In genomic region chr2:68363731-68364130, GRCh38 we compare ENCODE assay signal across 31 cellular contexts. TPM values are rescaled to one million over a fixed set of nuclear protein-coding genes. Genes with fewer than 3 reads are reported as not detected.
A peak's percentile ranks its signal among the peaks of the same experiment; 100 is the strongest.
DNase-seq lines count a peak whose midpoint lies in the region; ATAC-seq, FAIRE-seq and TF ChIP-seq lines count a peak whose summit lies in the region.
"Had no signal": no experiment of that assay in that cellular context is flagged by ENCODE, and none has a peak within 500 bp of the region (broad histone marks: within the 10 kb centered on the region; RNA-seq: fewer than 3 reads in every experiment).

No MANE protein-coding gene starts in this region.

- no peak overlapping the region for H3K9ac ChIP-seq in Loucy (ENCODE audit: low read depth, low read length, poor library complexity, severe bottlenecking)
- no peak overlapping the region for H3K9ac ChIP-seq in GM12878 (ENCODE audit: control insufficient read depth, insufficient read depth, low read length)
- H3K9ac ChIP-seq: neural progenitor cell had no signal

- RAD21 ChIA-PET in GM12878 (lab: Charles Lee; ENCODE audit: unreplicated experiment), result interaction anchor here (1.3 to 7.5 kb wide), 4 partner anchors 8 to 77 kb away, joined by 5 to 82 read pairs (median 32); no protein-coding TSS in a partner anchor

- TF ChIP-seq CTCF in Loucy (conservative IDR thresholded peaks at IDR 0.05; ENCODE audit: low read length), result no peak
- TF ChIP-seq CTCF in GM12878 (IDR thresholded peaks at IDR 0.05 in 2 of 3, conservative IDR thresholded peaks at IDR 0.05 in 1 of 3; ENCODE audit: control insufficient read depth in 2 of 3, extremely low read depth in 1 of 3, insufficient read depth in 1 of 3, low read depth in 3 of 3, low read length in 3 of 3), result no peak
- TF ChIP-seq CTCF in left lung (IDR thresholded peaks at IDR 0.05), result no peak

- ATAC-seq in activated CD8-positive, alpha-beta memory T cell treated with anti-CD3 and anti-CD28 coated beads, Interleukin-2, amount 10 ng/mL, durations not matched to agents 7 days and 5 days, result no peak
- ATAC-seq in GM12878 (no peak), left lung (no peak)
- ATAC-seq in stimulated activated effector memory CD8-positive, alpha-beta T cell treated with anti-CD3 and anti-CD28 coated beads, Interleukin-12 subunit alpha, Interleukin-12 subunit beta, amount 100 ng/mL, for 72 hours, result no peak
- ATAC-seq: activated naive CD4-positive, alpha-beta T cell treated with anti-CD3 and anti-CD28 coated beads, Interleukin-2, amount 50 U/mL, for 72 hours; HCT116; left ventricle myocardium superior; mucosa of descending colon; sciatic nerve had no signal

- no peaks in the 10 kb centered on the region for H3K9me2 ChIP-seq in Loucy (replicated peaks; ENCODE audit: low read depth, low read length)

- H4K20me1 ChIP-seq in Loucy (ENCODE audit: insufficient read depth, low read length, poor library complexity, severe bottlenecking), result no peaks in the 10 kb centered on the region
- H4K20me1 ChIP-seq in GM12878 (ENCODE audit: control insufficient read depth, insufficient read depth), result no peaks in the 10 kb centered on the region

- H2AFZ ChIP-seq in Loucy (ENCODE audit: low read length), result peak overlapping the region; percentile 33; the same call in 1 of the 2 replicates
- H2AFZ ChIP-seq in GM12878 (ENCODE audit: control insufficient read depth, low read depth, low read length), result no peak overlapping the region; the same call in 1 of the 2 replicates
- H2AFZ ChIP-seq: neural progenitor cell had no signal

- WGBS in GM12878 (ENCODE audit: insufficient coverage, insufficient replicate concordance, low lambda C conversion rate, missing lambda C conversion rate), result 87% methylated on average over 4 of the region's 4 CpGs

- no peaks in the 10 kb centered on the region for H3K27me3 Mint-ChIP-seq in activated CD8-positive, alpha-beta memory T cell treated with anti-CD3 and anti-CD28 coated beads, Interleukin-2, amount 10 ng/mL, durations not matched to agents 7 days and 5 days

- no TSS peak for BruUV-seq in GM12878 (replicated peaks; lab: Mats Ljungman, UMichigan)

- peaks cover 53% of the 10 kb centered on the region for H3K4me1 Mint-ChIP-seq in activated CD8-positive, alpha-beta memory T cell treated with anti-CD3 and anti-CD28 coated beads, Interleukin-2, amount 10 ng/mL, durations not matched to agents 7 days and 5 days
- peaks cover 62% of the 10 kb centered on the region for H3K4me1 Mint-ChIP-seq in stimulated activated effector memory CD8-positive, alpha-beta T cell treated with anti-CD3 and anti-CD28 coated beads, Interleukin-12 subunit alpha, Interleukin-12 subunit beta, amount 100 ng/mL, for 72 hours

- TF ChIP-seq EP300 in GM12878 (IDR thresholded peaks at IDR 0.05; ENCODE audit: borderline replicate concordance in 1 of 2, control insufficient read depth in 1 of 2, low read depth in 2 of 2, low read length in 2 of 2), result no peak

- H3K27me3 ChIP-seq in Loucy (ENCODE audit: insufficient read depth, low read length, poor library complexity, severe bottlenecking) (no peaks in the 10 kb centered on the region), GM12878 (replicated peaks in 1 of 2; ENCODE audit: control insufficient read depth in 2 of 2, insufficient read depth in 2 of 2, low read length in 1 of 2) (no peaks in the 10 kb centered on the region), left lung (no peaks in the 10 kb centered on the region)
- H3K27me3 ChIP-seq: cardiac muscle cell, SJSA1 had no signal

- no peaks in the 10 kb centered on the region for H3K79me2 ChIP-seq in Loucy (ENCODE audit: insufficient read depth, low read length)
- peaks cover 63% of the 10 kb centered on the region for H3K79me2 ChIP-seq in GM12878 (ENCODE audit: control insufficient read depth, insufficient read depth, low read length)

- peak overlapping the region; percentile 81 for H3K4me3 Mint-ChIP-seq in activated CD8-positive, alpha-beta memory T cell treated with anti-CD3 and anti-CD28 coated beads, Interleukin-2, amount 10 ng/mL, durations not matched to agents 7 days and 5 days
- H3K4me3 Mint-ChIP-seq in stimulated activated effector memory CD8-positive, alpha-beta T cell treated with anti-CD3 and anti-CD28 coated beads, Interleukin-12 subunit alpha, Interleukin-12 subunit beta, amount 100 ng/mL, for 72 hours, result peak overlapping the region; percentile 91
- H3K4me3 Mint-ChIP-seq: neural progenitor cell had no signal

- no peaks in the 10 kb centered on the region for H3K9me3 ChIP-seq in Loucy (ENCODE audit: insufficient read depth, low read depth, low read length)
- H3K9me3 ChIP-seq in GM12878 (replicated peaks; ENCODE audit: control insufficient read depth, insufficient read depth, low read length), result no peaks in the 10 kb centered on the region; the same call in 2 of the 3 replicates
- H3K9me3 ChIP-seq in left lung, result no peaks in the 10 kb centered on the region
- H3K9me3 ChIP-seq: mucosa of descending colon, SJSA1 had no signal

- no peak for TF ChIP-seq RAD21 in GM12878 (IDR thresholded peaks at IDR 0.05; ENCODE audit: insufficient read depth, low read depth, low read length)

- no peak for TF ChIP-seq POLR2A in GM12878 (IDR thresholded peaks at IDR 0.05; ENCODE audit: low read depth, low read length)

- H3K4me2 ChIP-seq in Loucy (ENCODE audit: low read depth, low read length, poor library complexity, severe bottlenecking) (no peak overlapping the region), GM12878 (ENCODE audit: control insufficient read depth, insufficient read depth) (peak overlapping the region; percentile 94)
- H3K4me2 ChIP-seq: neural progenitor cell had no signal

- peak overlapping the region; percentile 94 for H3K27ac ChIP-seq in GM12878 (ENCODE audit: control insufficient read depth, insufficient read depth)
- peak overlapping the region in 1 of 2 donors; percentile 84 for H3K27ac ChIP-seq in left lung
- H3K27ac ChIP-seq: cardiac muscle cell, neural progenitor cell, SJSA1 had no signal

- H3K4me1 ChIP-seq in Loucy (ENCODE audit: insufficient read depth, low read length, poor library complexity, severe bottlenecking), result peaks cover 7% of the 10 kb centered on the region
- peaks cover 21% of the 10 kb centered on the region for H3K4me1 ChIP-seq in GM12878 (ENCODE audit: control insufficient read depth, insufficient read depth, low read length)
- H3K4me1 ChIP-seq in left lung, result peaks cover 0 to 34% of the 10 kb centered on the region in 2 donors
- H3K4me1 ChIP-seq: neural progenitor cell, SJSA1 had no signal

- in situ Hi-C loops in GM12878 (cut with MboI), result loop anchor here (5.0 kb wide), 2 partner anchors 79 to 241 kb away; no protein-coding TSS in a partner anchor

- intact Hi-C loops in GM12878 (cut with micrococcal nuclease; ENCODE audit: unreplicated experiment) (loop anchor here (5.0 kb wide), 1 partner anchor 241 kb away; no protein-coding TSS in a partner anchor), left lung (cut with DNase I) (loop anchor here in 1 of 2 donors (5.0 kb wide), 1 partner anchor 79 kb away; no protein-coding TSS in a partner anchor)

- H3K36me3 ChIP-seq in Loucy (ENCODE audit: insufficient read depth, low read length), result no peaks in the 10 kb centered on the region
- H3K36me3 ChIP-seq in GM12878 (ENCODE audit: control insufficient read depth in 2 of 2, insufficient read depth in 2 of 2, low read length in 1 of 2), result no peaks in the 10 kb centered on the region; a peak in 1 of 4 replicates
- H3K36me3 ChIP-seq in left lung, result no peaks in the 10 kb centered on the region
- H3K36me3 ChIP-seq: cardiac muscle cell, neural progenitor cell, SJSA1 had no signal

- no peak for FAIRE-seq in GM12878 (lab: Jason Lieb, UNC)
- FAIRE-seq: islet of Langerhans, urothelium cell line had no signal

- SMC1A ChIA-PET in GM12878 (lab: Charles Lee; ENCODE audit: uncharacterized antibody, unreplicated experiment), result interaction anchor here (1.5 to 10.7 kb wide), 4 partner anchors 19 to 78 kb away, joined by 4 to 166 read pairs (median 26); no protein-coding TSS in a partner anchor

- peak overlapping the region; percentile 40 for H3K27ac Mint-ChIP-seq in activated CD8-positive, alpha-beta memory T cell treated with anti-CD3 and anti-CD28 coated beads, Interleukin-2, amount 10 ng/mL, durations not matched to agents 7 days and 5 days
- peak overlapping the region; percentile 98 for H3K27ac Mint-ChIP-seq in stimulated activated effector memory CD8-positive, alpha-beta T cell treated with anti-CD3 and anti-CD28 coated beads, Interleukin-12 subunit alpha, Interleukin-12 subunit beta, amount 100 ng/mL, for 72 hours
- H3K27ac Mint-ChIP-seq: activated naive CD4-positive, alpha-beta T cell treated with anti-CD3 and anti-CD28 coated beads, Interleukin-2, amount 50 U/mL, for 72 hours; activated T-helper 2 cell treated with anti-CD3 and anti-CD28 coated beads, Interferon-gamma antibody, Interleukin-2, Interleukin-4, amounts not matched to agents 10 μg/mL and 5 μg/mL and 100 μg/mL, durations not matched to agents 14 hours and 24 hours and 36 hours; neural progenitor cell had no signal

- CTCF ChIA-PET in activated CD8-positive, alpha-beta memory T cell treated with anti-CD3 and anti-CD28 coated beads, Interleukin-2, amount 10 ng/mL, durations not matched to agents 7 days and 5 days (lab: Charles Lee), result interaction anchor here (1.5 to 6.0 kb wide), 2 partner anchors 15 to 78 kb away, joined by 3 to 77 read pairs; no protein-coding TSS in a partner anchor
- CTCF ChIA-PET in GM12878 (lab: Yijun Ruan, JAX), result interaction anchor here (1.3 to 1.6 kb wide), 4 partner anchors 14 to 77 kb away, joined by 3 to 21 read pairs (median 5); no protein-coding TSS in a partner anchor

- no peak for DNase-seq in activated CD8-positive, alpha-beta memory T cell treated with anti-CD3 and anti-CD28 coated beads, Interleukin-2, amount 10 ng/mL, durations not matched to agents 7 days and 5 days
- DNase-seq in activated CD8-positive, alpha-beta memory T cell treated with anti-CD3 and anti-CD28 coated beads for 24 hours, result no peak
- DNase-seq in GM12878 (ENCODE audit: low read depth, low spot score) (no peak), left lung (no peak), NCI-H69 (lab: John Stamatoyannopoulos, UW) (no peak), DMS 273 treated with DMSO at 0.1 percent for 48 hours (lab: John Stamatoyannopoulos, UW) (no peak)
- no peak for DNase-seq in stimulated activated effector memory CD8-positive, alpha-beta T cell treated with anti-CD3 and anti-CD28 coated beads, Interleukin-12 subunit alpha, Interleukin-12 subunit beta, amount 100 ng/mL, for 72 hours (ENCODE audit: low spot score in 2 of 2)
- DNase-seq: activated CD4-positive, alpha-beta T cell treated with anti-CD3 and anti-CD28 coated beads for 48 hours; AML-193; anterior cingulate cortex; DND-41; left ventricle myocardium superior; mucosa of descending colon; NCI-H146; NCI-H510A treated with DMSO at 0.1 percent for 48 hours; NK-92 treated with Interleukin-12 subunit alpha and Interleukin-12 subunit beta, amount 100 ng/mL, for 24 hours; stimulated activated CD4-positive, alpha-beta T cell treated with anti-CD3 and anti-CD28 coated beads, Interleukin-15, amount 100 ng/mL, for 24 hours had no signal

- H3K9me3 Mint-ChIP-seq in activated CD8-positive, alpha-beta memory T cell treated with anti-CD3 and anti-CD28 coated beads, Interleukin-2, amount 10 ng/mL, durations not matched to agents 7 days and 5 days (ENCODE audit: low read depth), result peaks cover 3% of the 10 kb centered on the region
- H3K9me3 Mint-ChIP-seq in stimulated activated effector memory CD8-positive, alpha-beta T cell treated with anti-CD3 and anti-CD28 coated beads, Interleukin-12 subunit alpha, Interleukin-12 subunit beta, amount 100 ng/mL, for 72 hours, result no peaks in the 10 kb centered on the region
- H3K9me3 Mint-ChIP-seq: activated naive CD4-positive, alpha-beta T cell treated with anti-CD3 and anti-CD28 coated beads, Interleukin-2, amount 50 U/mL, for 72 hours had no signal

- no peak overlapping the region for H3K4me3 ChIP-seq in Loucy (ENCODE audit: low read length, poor library complexity, severe bottlenecking)
- no peak overlapping the region for H3K4me3 ChIP-seq in GM12878
- no peak overlapping the region for H3K4me3 ChIP-seq in left lung
- H3K4me3 ChIP-seq: cardiac muscle cell, mucosa of descending colon, neural progenitor cell, SJSA1 had no signal

- peaks cover 13% of the 10 kb centered on the region for H3K36me3 Mint-ChIP-seq in activated CD8-positive, alpha-beta memory T cell treated with anti-CD3 and anti-CD28 coated beads, Interleukin-2, amount 10 ng/mL, durations not matched to agents 7 days and 5 days
- peaks cover 9% of the 10 kb centered on the region for H3K36me3 Mint-ChIP-seq in stimulated activated effector memory CD8-positive, alpha-beta T cell treated with anti-CD3 and anti-CD28 coated beads, Interleukin-12 subunit alpha, Interleukin-12 subunit beta, amount 100 ng/mL, for 72 hours
- H3K36me3 Mint-ChIP-seq: neural progenitor cell had no signal

- no peaks in the 10 kb centered on the region for H3F3A ChIP-seq in Loucy (ENCODE audit: low read depth)

- POLR2A ChIA-PET in GM12878 (lab: Charles Lee), result interaction anchor here (1.0 to 5.8 kb wide), 4 partner anchors 8 to 76 kb away, joined by 3 to 47 read pairs (median 3); no protein-coding TSS in a partner anchor

RNA-seq across cellular contexts. Expression of gene PLEK, which starts 1.4 kb away (rescaled TPM):
- 10 to 100 TPM; 31.8 to 42.5 TPM for total RNA-seq in activated CD8-positive, alpha-beta memory T cell treated with anti-CD3 and anti-CD28 coated beads, Interleukin-2, amount 10 ng/mL, durations not matched to agents 7 days and 5 days
- 397 and 442 TPM in 2 replicates for total RNA-seq in GM12878 (2013; cell fraction: nucleolus; rRNA removed)
- 270 and 329 TPM in 2 replicates for total RNA-seq in GM12878 (2014; rRNA removed)
- 371 and 378 TPM in 2 replicates for total RNA-seq in GM12878 (2014; rRNA removed; fragmentation: Illumina TruSeq; extraction: Trizol)
- total RNA-seq in GM12878 (2021), result 319 and 335 TPM in 2 replicates
- polyA plus RNA-seq in GM12878 (2011; ENCODE audit: low read depth), result 166 TPM
- 804 and 985 TPM in 2 replicates for polyA plus RNA-seq in GM12878 (2011; rRNA removed)
- polyA plus RNA-seq in GM12878 (2011; cell fraction: cytosol; rRNA removed), result 433 and 504 TPM in 2 replicates
- 396 and 451 TPM in 2 replicates for polyA plus RNA-seq in GM12878 (2011; cell fraction: nucleus; rRNA removed)
- polyA plus RNA-seq in GM12878 (2012), result 204 and 209 TPM in 2 replicates
- 466 and 545 TPM in 2 replicates for polyA plus RNA-seq in GM12878 (2014; fragmentation: Illumina TruSeq; extraction: Trizol)
- 100 to 1,000 TPM; 410 to 617 TPM for polyA plus RNA-seq in GM12878 (2014; fragmentation: Nextera tagmentation; extraction: Ambion mirVana)
- polyA plus RNA-seq in GM12878 (2014; rRNA removed), result 283 and 353 TPM in 2 replicates
- 100 to 1,000 TPM; 229 to 238 TPM for polyA plus RNA-seq in GM12878 (2016; fragmentation: Nextera tagmentation; extraction: Ambion mirVana)
- 394 and 411 TPM in 2 replicates for polyA minus RNA-seq in GM12878 (2011; rRNA and poly(A)+ RNA removed)
- polyA minus RNA-seq in GM12878 (2011; cell fraction: cytosol; rRNA and poly(A)+ RNA removed), result 150 and 184 TPM in 2 replicates
- 97.7 and 128 TPM in 2 replicates for polyA minus RNA-seq in GM12878 (2011; cell fraction: nucleus; rRNA and poly(A)+ RNA removed)
- 10 to 100 TPM; 20.2 to 67.3 TPM for total RNA-seq in left lung
- total RNA-seq: A172, cardiac muscle cell, fibroblast of lung, RPMI7951, SJSA1 had no signal
- polyA plus RNA-seq: cardiac muscle cell, fibroblast of lung had no signal

RNA-seq across cellular contexts. Expression of gene CNRIP1, which starts 44.0 kb away (rescaled TPM):
- not detected for total RNA-seq in activated CD8-positive, alpha-beta memory T cell treated with anti-CD3 and anti-CD28 coated beads, Interleukin-2, amount 10 ng/mL, durations not matched to agents 7 days and 5 days
- not detected in 2 replicates for total RNA-seq in GM12878 (2013; cell fraction: nucleolus; rRNA removed)
- total RNA-seq in GM12878 (2014; rRNA removed) (not detected in 2 replicates), GM12878 (2014; rRNA removed; fragmentation: Illumina TruSeq; extraction: Trizol) (not detected in 2 replicates), GM12878 (2021) (not detected in 2 replicates), left lung (10 to 100 TPM; 16.9 to 20.1 TPM)
- not detected for polyA plus RNA-seq in GM12878 (2011; ENCODE audit: low read depth)
- polyA plus RNA-seq in GM12878 (2011; rRNA removed) (not detected in 2 replicates), GM12878 (2014; fragmentation: Illumina TruSeq; extraction: Trizol) (not detected in 2 replicates), GM12878 (2014; fragmentation: Nextera tagmentation; extraction: Ambion mirVana) (not detected), GM12878 (2014; rRNA removed) (not detected in 2 replicates), GM12878 (2016; fragmentation: Nextera tagmentation; extraction: Ambion mirVana) (not detected)
- not detected in 2 replicates for polyA plus RNA-seq in GM12878 (2011; cell fraction: cytosol; rRNA removed)
- polyA plus RNA-seq in GM12878 (2011; cell fraction: nucleus; rRNA removed), result not detected in 2 replicates
- polyA plus RNA-seq in GM12878 (2012), result not detected in 2 replicates
- polyA minus RNA-seq in GM12878 (2011; rRNA and poly(A)+ RNA removed), result not detected in 2 replicates
- polyA minus RNA-seq in GM12878 (2011; cell fraction: cytosol; rRNA and poly(A)+ RNA removed), result not detected in 2 replicates
- not detected in 2 replicates for polyA minus RNA-seq in GM12878 (2011; cell fraction: nucleus; rRNA and poly(A)+ RNA removed)
- total RNA-seq: activated naive CD4-positive, alpha-beta T cell treated with anti-CD3 and anti-CD28 coated beads, Interleukin-2, amount 50 U/mL, for 72 hours; activated T-helper 2 cell treated with anti-CD3 and anti-CD28 coated beads, Interferon-gamma antibody, Interleukin-2, Interleukin-4, amounts not matched to agents 10 μg/mL and 5 μg/mL and 100 μg/mL, durations not matched to agents 14 hours and 24 hours and 36 hours; T-helper 2 cell treated with Interferon-gamma antibody and Interleukin-4, amounts not matched to agents 100 ng/mL and 5 ng/mL, for 36 hours had no signal

Comparison
In these comparisons a context has a peak if more than half of its experiments do, and no peak if none do; other contexts are left out.
1. RNA of gene CNRIP1, which starts 44.0 kb away (total RNA-seq): 16.9 to 20.1 TPM in left lung; not detected in activated CD8-positive, alpha-beta memory T cell treated with anti-CD3 and anti-CD28 coated beads, Interleukin-2, amount 10 ng/mL, durations not matched to agents 7 days and 5 days and not detected in GM12878; every median in the first group is over 10 times any median in the second.